Comparison of ENCODE assay signal across 16 cellular contexts in the genomic region with DNA sequence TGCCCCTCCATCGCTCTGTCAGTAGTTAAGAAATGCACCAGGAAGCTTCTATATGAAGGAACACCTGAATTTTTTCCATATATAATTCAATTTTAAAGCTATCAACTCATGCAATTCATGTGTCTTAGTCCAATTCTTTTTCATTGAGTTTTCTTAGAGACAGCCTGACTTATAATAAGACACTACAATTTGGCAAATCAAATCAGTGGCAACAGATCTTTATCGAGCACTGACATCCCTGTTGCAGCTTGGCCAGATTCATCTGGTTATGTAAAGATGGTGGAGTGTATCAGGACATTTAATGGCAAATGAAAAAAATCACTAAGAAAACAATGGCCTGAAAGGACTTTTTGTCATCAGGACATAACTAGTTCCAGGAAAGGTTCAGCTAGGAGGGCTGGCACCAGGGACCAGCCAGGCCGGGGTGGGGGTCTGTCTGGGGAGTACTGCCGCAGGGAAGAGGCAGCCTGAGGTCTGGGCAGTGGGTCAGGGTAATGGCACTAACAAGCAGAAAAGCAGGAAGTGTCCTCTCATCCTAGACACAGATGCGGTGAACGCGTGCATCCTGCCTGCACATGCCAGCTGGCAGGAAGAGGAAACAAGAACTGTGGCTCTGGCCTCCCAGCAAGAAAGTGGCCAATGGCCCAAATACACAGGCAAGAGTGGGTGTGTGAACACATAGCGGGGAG.
DNase-seq lines count a peak whose midpoint lies in the region; ATAC-seq and TF ChIP-seq lines count a peak whose summit lies in the region.
"Had no signal": no experiment of that assay in that cellular context is flagged by ENCODE, and none has a peak within 500 bp of the region (broad histone marks: within the 10 kb centered on the region; RNA-seq: fewer than 3 reads in every experiment).

No MANE protein-coding gene starts in this region.

- intact Hi-C loops in sciatic nerve (cut with DNase I), result no loop called here

- DNase-seq in NCI-H82 (lab: John Stamatoyannopoulos, UW) (peak; percentile 27), NCI-H82 treated with DMSO at 0.1 percent for 48 hours (lab: John Stamatoyannopoulos, UW; ENCODE audit: unreplicated experiment) (no peak), NCI-H69 (lab: John Stamatoyannopoulos, UW) (peak; percentile 10), epithelial cell of esophagus (ENCODE audit: low read depth) (peak; percentile 35), sciatic nerve (ENCODE audit: low spot score) (peak; percentile 58), omental fat pad (ENCODE audit: low spot score) (no peak)
- DNase-seq in activated CD8-positive, alpha-beta memory T cell treated with anti-CD3 and anti-CD28 coated beads, Interleukin-2, amount 10 ng/mL, durations not matched to agents 7 days and 5 days, result no peak
- DNase-seq in activated T-cell treated with anti-CD3 and anti-CD28 coated beads, Interleukin-2, amount 50 U/mL, for 72 hours, result no peak
- DNase-seq: activated CD4-positive, alpha-beta memory T cell treated with anti-CD3 and anti-CD28 coated beads, Interleukin-2, amount 10 ng/mL, durations not matched to agents 7 days and 5 days; activated gamma-delta T cell; NCI-H1105 treated with DMSO at 0.1 percent for 48 hours; NCI-H345; T-helper 9 cell had no signal

- TF ChIP-seq CTCF in epithelial cell of esophagus (IDR thresholded peaks at IDR 0.05; ENCODE audit: insufficient read depth, low read depth, low read length, missing control alignments), result no peak
- TF ChIP-seq CTCF in omental fat pad (IDR thresholded peaks at IDR 0.05), result no peak

- CTCF ChIA-PET in activated CD8-positive, alpha-beta memory T cell treated with anti-CD3 and anti-CD28 coated beads, Interleukin-2, amount 10 ng/mL, durations not matched to agents 7 days and 5 days (lab: Charles Lee), result no interaction called here

- no peak overlapping the region for H3K4me3 Mint-ChIP-seq in activated CD8-positive, alpha-beta memory T cell treated with anti-CD3 and anti-CD28 coated beads, Interleukin-2, amount 10 ng/mL, durations not matched to agents 7 days and 5 days
- H3K4me3 Mint-ChIP-seq in activated T-cell treated with anti-CD3 and anti-CD28 coated beads, Interleukin-2, amount 50 U/mL, for 72 hours, result no peak overlapping the region
- H3K4me3 Mint-ChIP-seq: activated CD4-positive, alpha-beta memory T cell treated with anti-CD3 and anti-CD28 coated beads, Interleukin-2, amount 10 ng/mL, durations not matched to agents 7 days and 5 days; memory B cell had no signal

- H3K4me1 Mint-ChIP-seq in activated CD8-positive, alpha-beta memory T cell treated with anti-CD3 and anti-CD28 coated beads, Interleukin-2, amount 10 ng/mL, durations not matched to agents 7 days and 5 days, result no peaks in the 10 kb centered on the region
- peaks cover 7% of the 10 kb centered on the region for H3K4me1 Mint-ChIP-seq in activated T-cell treated with anti-CD3 and anti-CD28 coated beads, Interleukin-2, amount 50 U/mL, for 72 hours (ENCODE audit: low read depth)
- H3K4me1 Mint-ChIP-seq: activated CD4-positive, alpha-beta memory T cell treated with anti-CD3 and anti-CD28 coated beads, Interleukin-2, amount 10 ng/mL, durations not matched to agents 7 days and 5 days had no signal

- H3K36me3 Mint-ChIP-seq in activated CD8-positive, alpha-beta memory T cell treated with anti-CD3 and anti-CD28 coated beads, Interleukin-2, amount 10 ng/mL, durations not matched to agents 7 days and 5 days, result no peaks in the 10 kb centered on the region
- H3K36me3 Mint-ChIP-seq in activated T-cell treated with anti-CD3 and anti-CD28 coated beads, Interleukin-2, amount 50 U/mL, for 72 hours (ENCODE audit: insufficient read depth in 2 of 2), result no peaks in the 10 kb centered on the region
- H3K36me3 Mint-ChIP-seq: memory B cell had no signal

- no peaks in the 10 kb centered on the region for H3K27me3 Mint-ChIP-seq in activated CD8-positive, alpha-beta memory T cell treated with anti-CD3 and anti-CD28 coated beads, Interleukin-2, amount 10 ng/mL, durations not matched to agents 7 days and 5 days
- H3K27me3 Mint-ChIP-seq in activated T-cell treated with anti-CD3 and anti-CD28 coated beads, Interleukin-2, amount 50 U/mL, for 72 hours (ENCODE audit: low read depth), result no peaks in the 10 kb centered on the region
- H3K27me3 Mint-ChIP-seq: activated CD4-positive, alpha-beta memory T cell treated with anti-CD3 and anti-CD28 coated beads, Interleukin-2, amount 10 ng/mL, durations not matched to agents 7 days and 5 days had no signal

- H3K9me3 Mint-ChIP-seq in activated CD8-positive, alpha-beta memory T cell treated with anti-CD3 and anti-CD28 coated beads, Interleukin-2, amount 10 ng/mL, durations not matched to agents 7 days and 5 days (ENCODE audit: low read depth), result no peaks in the 10 kb centered on the region
- H3K9me3 Mint-ChIP-seq in activated T-cell treated with anti-CD3 and anti-CD28 coated beads, Interleukin-2, amount 50 U/mL, for 72 hours, result peaks cover 0 to 2% of the 10 kb centered on the region in 2 donors
- H3K9me3 Mint-ChIP-seq: memory B cell had no signal

- no peak overlapping the region for H3K4me3 ChIP-seq in epithelial cell of esophagus (ENCODE audit: low read length)
- H3K4me3 ChIP-seq: cardiac muscle cell, suprapubic skin had no signal

- ATAC-seq in sciatic nerve (peak; percentile 60), omental fat pad (ENCODE audit: low FRiP score) (no peak)
- no peak for ATAC-seq in activated CD8-positive, alpha-beta memory T cell treated with anti-CD3 and anti-CD28 coated beads, Interleukin-2, amount 10 ng/mL, durations not matched to agents 7 days and 5 days
- ATAC-seq in activated T-cell treated with anti-CD3 and anti-CD28 coated beads, Interleukin-2, amount 50 U/mL, for 72 hours (replicated peaks in 1 of 2), result no peak

- no peak overlapping the region for H3K27ac Mint-ChIP-seq in activated CD8-positive, alpha-beta memory T cell treated with anti-CD3 and anti-CD28 coated beads, Interleukin-2, amount 10 ng/mL, durations not matched to agents 7 days and 5 days
- no peak overlapping the region for H3K27ac Mint-ChIP-seq in activated T-cell treated with anti-CD3 and anti-CD28 coated beads, Interleukin-2, amount 50 U/mL, for 72 hours
- H3K27ac Mint-ChIP-seq: activated CD4-positive, alpha-beta memory T cell treated with anti-CD3 and anti-CD28 coated beads, Interleukin-2, amount 10 ng/mL, durations not matched to agents 7 days and 5 days; memory B cell had no signal

Comparison
In these comparisons a context has a peak if more than half of its experiments do, and no peak if none do; other contexts are left out.
1. DNase-seq: peak in NCI-H82 (single experiment), NCI-H69 (single experiment), epithelial cell of esophagus (single experiment) and sciatic nerve (single experiment); none in NCI-H82 treated with DMSO at 0.1 percent for 48 hours (single experiment), omental fat pad (single experiment), activated CD8-positive, alpha-beta memory T cell treated with anti-CD3 and anti-CD28 coated beads, Interleukin-2, amount 10 ng/mL, durations not matched to agents 7 days and 5 days (single experiment) and activated T-cell treated with anti-CD3 and anti-CD28 coated beads, Interleukin-2, amount 50 U/mL, for 72 hours (0 of 2).